In the genomic region with DNA sequence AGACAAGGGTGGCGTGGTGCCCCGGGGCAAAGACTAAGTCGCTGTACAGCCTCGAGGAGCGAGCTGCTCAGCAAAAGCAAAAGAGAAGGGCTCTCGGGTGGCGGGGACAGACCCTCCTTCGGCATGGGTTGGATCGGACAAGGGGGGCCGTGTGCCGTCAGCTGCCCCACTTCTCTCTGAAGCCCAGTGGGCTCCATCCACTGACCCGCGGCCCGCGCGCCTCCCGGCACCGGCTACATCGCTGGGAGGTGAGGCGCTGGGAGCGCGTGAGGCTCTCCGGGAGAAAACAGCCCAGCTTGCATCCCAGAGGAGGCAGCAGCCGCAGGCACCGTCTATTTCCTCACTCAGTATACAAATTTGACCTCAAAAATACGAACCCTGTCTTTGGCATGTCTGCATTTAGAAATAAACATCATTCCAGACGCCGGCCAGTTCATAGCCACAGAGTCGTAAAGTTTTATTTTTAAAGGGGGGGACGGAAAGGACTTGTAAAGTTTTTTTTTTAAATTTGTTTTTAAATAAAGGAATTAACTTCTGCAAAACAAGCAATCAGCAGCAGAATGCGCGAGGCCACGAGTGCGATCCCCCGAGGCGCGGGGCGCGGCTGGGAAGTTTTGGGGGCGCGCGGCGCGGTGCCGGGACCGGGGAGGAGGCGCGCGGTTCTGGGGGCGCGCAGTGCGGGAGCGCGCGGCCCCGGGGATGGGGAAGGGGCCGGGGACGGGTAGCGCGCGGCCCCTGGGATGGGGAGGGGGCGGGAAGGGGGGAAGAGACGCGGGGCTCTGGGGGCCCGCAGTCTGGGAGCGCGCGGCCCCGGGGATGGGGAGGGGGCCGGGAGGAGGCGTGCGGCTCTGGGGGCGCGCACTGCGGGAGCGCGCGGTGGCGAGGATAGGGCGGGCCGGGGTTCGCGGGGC, we compare ENCODE assay signal across 8 cellular contexts. TPM values are rescaled to one million over a fixed set of nuclear protein-coding genes. Genes with fewer than 3 reads are reported as not detected.
DNase-seq lines count a peak whose midpoint lies in the region; ATAC-seq lines count a peak whose summit lies in the region.

No MANE protein-coding gene starts in this region.

- H3K27me3 ChIP-seq in right cardiac atrium (ENCODE audit: control insufficient read depth, insufficient read depth) = no peaks in the 10 kb centered on the region

- under 1% methylated on average over 83 of the region's 83 CpGs for WGBS in right cardiac atrium

- peak overlapping the region; percentile 82 for H3K4me3 ChIP-seq in right cardiac atrium (ENCODE audit: low read length)

- intact Hi-C loops in right cardiac atrium (cut with DNase I) = no loop called here

- DNase-seq in NCI-H1417 (lab: John Stamatoyannopoulos, UW) (peak in 2 of 3 experiments; percentile 63 to 71), NCI-H1417 treated with DMSO at 0.1 percent for 48 hours (lab: John Stamatoyannopoulos, UW) (no peak), H4 (ENCODE audit: low spot score) (peak; percentile 31), NCI-H2171 (lab: John Stamatoyannopoulos, UW) (peak; percentile 75), anterior cingulate cortex (lab: John Stamatoyannopoulos, UW) (peak in 33 of 58 donors; percentile 17 to 83 (median 47)), right cardiac atrium (peak in 2 of 3 donors; percentile 68 to 80), pons (ENCODE audit: low spot score) (peak; percentile 19)

- peaks cover 3% of the 10 kb centered on the region for H3K4me1 ChIP-seq in right cardiac atrium (ENCODE audit: control insufficient read depth, insufficient read depth, low read length)

- no peak overlapping the region for H3K27ac ChIP-seq in right cardiac atrium (ENCODE audit: low read length)

- peak; percentile 53 to 58 for ATAC-seq in right cardiac atrium
- no peak for ATAC-seq in HG03565 (IDR thresholded peaks at IDR 0.05; ENCODE audit: unreplicated experiment)

- no peaks in the 10 kb centered on the region for H3K9me3 ChIP-seq in right cardiac atrium (ENCODE audit: control insufficient read depth, low read length)

RNA-seq across cellular contexts. Expression of a gene that starts 0.6 kb away (rescaled TPM):
- 7.9 and 11.4 TPM in 2 replicates for total RNA-seq in H4 (2014; rRNA removed; shearing (Covaris generic))
- 10 to 100 TPM; 21.3 to 73.3 (median 29.6) TPM for total RNA-seq in right cardiac atrium
- polyA plus RNA-seq in right cardiac atrium = 21.9 TPM
